1 cellular context compared by ENCODE assay signal in the genomic region with DNA sequence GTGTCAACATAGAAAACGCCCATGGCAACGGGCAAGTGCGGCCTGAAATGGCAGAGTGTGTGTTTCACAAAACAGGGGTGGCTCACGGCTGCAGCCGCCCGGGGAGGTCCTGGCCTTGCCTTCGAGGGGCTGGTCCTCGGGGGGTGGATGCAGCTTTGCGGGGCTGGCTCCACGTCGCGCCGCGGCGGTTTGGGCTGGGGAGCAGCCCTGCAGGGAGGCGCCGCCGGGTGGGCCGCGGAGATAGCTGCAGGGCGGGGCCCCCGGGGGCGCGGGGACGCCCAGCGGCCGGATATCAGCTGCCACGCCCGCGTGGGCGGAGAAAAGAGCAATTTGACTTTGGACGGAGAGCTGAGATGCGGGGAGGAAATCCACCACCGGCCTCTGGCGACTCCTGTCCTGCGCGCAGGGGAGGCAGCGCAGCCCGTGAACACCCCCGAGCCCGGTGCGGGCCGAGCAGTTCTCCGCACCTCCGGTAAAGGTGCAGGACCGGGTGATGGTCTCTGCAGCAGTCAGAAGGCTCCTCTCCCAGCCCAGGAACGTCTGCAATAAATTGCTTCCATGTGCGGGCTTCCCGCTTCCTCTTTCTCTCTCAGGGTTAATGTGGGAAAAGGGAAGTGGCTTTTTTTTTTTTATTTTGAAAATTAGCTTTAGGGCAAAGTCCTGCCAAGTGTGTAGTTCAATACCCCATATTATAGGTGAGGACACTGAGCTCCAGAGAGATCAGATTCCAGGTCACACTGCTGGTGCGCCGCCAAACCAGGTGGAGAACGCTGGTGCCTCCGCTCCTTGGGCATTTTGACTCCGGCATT.
TF ChIP-seq lines count a peak whose summit lies in the region.

No MANE protein-coding gene starts in this region.

TF ChIP-seq in HepG2, 621 proteins besides CTCF, POLR2A, EP300 and RAD21 (continued from another document and continues in another):
- no peak for TF ChIP-seq RBM22 (optimal IDR thresholded peaks at IDR 0.05; ENCODE audit: low read length)
- no peak for TF ChIP-seq ZNF460 (CRISPR knock-in tag; IDR thresholded peaks at IDR 0.05; ENCODE audit: borderline replicate concordance)
- peak; percentile 87 for TF ChIP-seq HDAC1 (CRISPR knock-in tag; IDR thresholded peaks at IDR 0.05)
- TF ChIP-seq ZNF569 (CRISPR knock-in tag; IDR thresholded peaks at IDR 0.05; ENCODE audit: borderline replicate concordance), result 0 out of 2 replicates have a peak, but pooled peaks have one; percentile 41
- TF ChIP-seq ZNF333 (CRISPR knock-in tag; IDR thresholded peaks at IDR 0.05; ENCODE audit: borderline replicate concordance), result no peak
- TF ChIP-seq REPIN1 (CRISPR knock-in tag; IDR thresholded peaks at IDR 0.05; ENCODE audit: borderline replicate concordance, low read depth), result peak; percentile 76; the same call in 1 of the 2 replicates
- TF ChIP-seq ZNF34 (CRISPR knock-in tag; IDR thresholded peaks at IDR 0.05; ENCODE audit: borderline replicate concordance), result no peak
- no peak; the same call in 1 of the 2 replicates for TF ChIP-seq ZNF567 (CRISPR knock-in tag; IDR thresholded peaks at IDR 0.05; ENCODE audit: borderline replicate concordance)
- no peak for TF ChIP-seq PTBP1 (IDR thresholded peaks at IDR 0.05; ENCODE audit: low read depth, low read length, poor library complexity, severe bottlenecking)
- no peak for TF ChIP-seq DNMT3B (CRISPR knock-in tag; conservative IDR thresholded peaks at IDR 0.05)
- TF ChIP-seq MED8 (CRISPR knock-in tag; IDR thresholded peaks at IDR 0.05; ENCODE audit: insufficient replicate concordance), result no peak
- no peak for TF ChIP-seq ZFP41 (CRISPR knock-in tag; IDR thresholded peaks at IDR 0.05; ENCODE audit: borderline replicate concordance)
- no peak for TF ChIP-seq SP2 (CRISPR knock-in tag; IDR thresholded peaks at IDR 0.05)
- TF ChIP-seq KDM6A (CRISPR knock-in tag; IDR thresholded peaks at IDR 0.05; ENCODE audit: low read depth), result no peak
- no peak for TF ChIP-seq POLR2AphosphoS2 (IDR thresholded peaks at IDR 0.05; ENCODE audit: low read depth, low read length)
- TF ChIP-seq RORA (CRISPR knock-in tag; IDR thresholded peaks at IDR 0.05), result no peak
- TF ChIP-seq, protein P1, sequence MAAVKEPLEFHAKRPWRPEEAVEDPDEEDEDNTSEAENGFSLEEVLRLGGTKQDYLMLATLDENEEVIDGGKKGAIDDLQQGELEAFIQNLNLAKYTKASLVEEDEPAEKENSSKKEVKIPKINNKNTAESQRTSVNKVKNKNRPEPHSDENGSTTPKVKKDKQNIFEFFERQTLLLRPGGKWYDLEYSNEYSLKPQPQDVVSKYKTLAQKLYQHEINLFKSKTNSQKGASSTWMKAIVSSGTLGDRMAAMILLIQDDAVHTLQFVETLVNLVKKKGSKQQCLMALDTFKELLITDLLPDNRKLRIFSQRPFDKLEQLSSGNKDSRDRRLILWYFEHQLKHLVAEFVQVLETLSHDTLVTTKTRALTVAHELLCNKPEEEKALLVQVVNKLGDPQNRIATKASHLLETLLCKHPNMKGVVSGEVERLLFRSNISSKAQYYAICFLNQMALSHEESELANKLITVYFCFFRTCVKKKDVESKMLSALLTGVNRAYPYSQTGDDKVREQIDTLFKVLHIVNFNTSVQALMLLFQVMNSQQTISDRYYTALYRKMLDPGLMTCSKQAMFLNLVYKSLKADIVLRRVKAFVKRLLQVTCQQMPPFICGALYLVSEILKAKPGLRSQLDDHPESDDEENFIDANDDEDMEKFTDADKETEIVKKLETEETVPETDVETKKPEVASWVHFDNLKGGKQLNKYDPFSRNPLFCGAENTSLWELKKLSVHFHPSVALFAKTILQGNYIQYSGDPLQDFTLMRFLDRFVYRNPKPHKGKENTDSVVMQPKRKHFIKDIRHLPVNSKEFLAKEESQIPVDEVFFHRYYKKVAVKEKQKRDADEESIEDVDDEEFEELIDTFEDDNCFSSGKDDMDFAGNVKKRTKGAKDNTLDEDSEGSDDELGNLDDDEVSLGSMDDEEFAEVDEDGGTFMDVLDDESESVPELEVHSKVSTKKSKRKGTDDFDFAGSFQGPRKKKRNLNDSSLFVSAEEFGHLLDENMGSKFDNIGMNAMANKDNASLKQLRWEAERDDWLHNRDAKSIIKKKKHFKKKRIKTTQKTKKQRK (IDR thresholded peaks at IDR 0.05; ENCODE audit: low read length), result no peak
- TF ChIP-seq HOXA7 (CRISPR knock-in tag; IDR thresholded peaks at IDR 0.05), result no peak
- no peak for TF ChIP-seq PHF20 (CRISPR knock-in tag; IDR thresholded peaks at IDR 0.05)
- TF ChIP-seq, protein P2, sequence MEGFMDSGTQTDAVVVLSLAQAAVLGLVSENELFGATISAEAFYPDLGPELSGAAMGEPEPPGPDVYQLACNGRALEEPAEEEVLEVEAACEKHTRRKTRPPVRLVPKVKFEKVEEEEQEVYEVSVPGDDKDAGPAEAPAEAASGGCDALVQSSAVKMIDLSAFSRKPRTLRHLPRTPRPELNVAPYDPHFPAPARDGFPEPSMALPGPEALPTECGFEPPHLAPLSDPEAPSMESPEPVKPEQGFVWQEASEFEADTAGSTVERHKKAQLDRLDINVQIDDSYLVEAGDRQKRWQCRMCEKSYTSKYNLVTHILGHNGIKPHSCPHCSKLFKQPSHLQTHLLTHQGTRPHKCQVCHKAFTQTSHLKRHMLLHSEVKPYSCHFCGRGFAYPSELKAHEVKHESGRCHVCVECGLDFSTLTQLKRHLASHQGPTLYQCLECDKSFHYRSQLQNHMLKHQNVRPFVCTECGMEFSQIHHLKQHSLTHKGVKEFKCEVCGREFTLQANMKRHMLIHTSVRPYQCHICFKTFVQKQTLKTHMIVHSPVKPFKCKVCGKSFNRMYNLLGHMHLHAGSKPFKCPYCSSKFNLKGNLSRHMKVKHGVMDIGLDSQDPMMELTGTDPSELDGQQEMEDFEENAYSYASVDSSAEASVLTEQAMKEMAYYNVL (CRISPR knock-in tag; IDR thresholded peaks at IDR 0.05; ENCODE audit: borderline replicate concordance), result no peak
- TF ChIP-seq, protein P3, sequence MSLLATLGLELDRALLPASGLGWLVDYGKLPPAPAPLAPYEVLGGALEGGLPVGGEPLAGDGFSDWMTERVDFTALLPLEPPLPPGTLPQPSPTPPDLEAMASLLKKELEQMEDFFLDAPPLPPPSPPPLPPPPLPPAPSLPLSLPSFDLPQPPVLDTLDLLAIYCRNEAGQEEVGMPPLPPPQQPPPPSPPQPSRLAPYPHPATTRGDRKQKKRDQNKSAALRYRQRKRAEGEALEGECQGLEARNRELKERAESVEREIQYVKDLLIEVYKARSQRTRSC (CRISPR knock-in tag; IDR thresholded peaks at IDR 0.05; ENCODE audit: low read depth), result no peak
- TF ChIP-seq ZFYVE20 (CRISPR knock-in tag; IDR thresholded peaks at IDR 0.05; ENCODE audit: borderline replicate concordance, low read depth), result no peak
- TF ChIP-seq ZNF792 (CRISPR knock-in tag; IDR thresholded peaks at IDR 0.05), result no peak; the same call in 1 of the 2 replicates
- TF ChIP-seq HNRNPUL1 (IDR thresholded peaks at IDR 0.05; ENCODE audit: low read depth, low read length), result no peak
- no peak for TF ChIP-seq ZNF207 (IDR thresholded peaks at IDR 0.05; ENCODE audit: borderline replicate concordance)
- TF ChIP-seq, protein P4, sequence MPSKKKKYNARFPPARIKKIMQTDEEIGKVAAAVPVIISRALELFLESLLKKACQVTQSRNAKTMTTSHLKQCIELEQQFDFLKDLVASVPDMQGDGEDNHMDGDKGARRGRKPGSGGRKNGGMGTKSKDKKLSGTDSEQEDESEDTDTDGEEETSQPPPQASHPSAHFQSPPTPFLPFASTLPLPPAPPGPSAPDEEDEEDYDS (CRISPR knock-in tag; IDR thresholded peaks at IDR 0.05), result peak; percentile 62; the same call in 1 of the 2 replicates
- peak; percentile 86 for TF ChIP-seq ZSCAN31 (CRISPR knock-in tag; IDR thresholded peaks at IDR 0.05; ENCODE audit: low read depth)
- TF ChIP-seq, protein P5, sequence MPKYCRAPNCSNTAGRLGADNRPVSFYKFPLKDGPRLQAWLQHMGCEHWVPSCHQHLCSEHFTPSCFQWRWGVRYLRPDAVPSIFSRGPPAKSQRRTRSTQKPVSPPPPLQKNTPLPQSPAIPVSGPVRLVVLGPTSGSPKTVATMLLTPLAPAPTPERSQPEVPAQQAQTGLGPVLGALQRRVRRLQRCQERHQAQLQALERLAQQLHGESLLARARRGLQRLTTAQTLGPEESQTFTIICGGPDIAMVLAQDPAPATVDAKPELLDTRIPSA (CRISPR knock-in tag; IDR thresholded peaks at IDR 0.05; ENCODE audit: borderline replicate concordance), result no peak
- TF ChIP-seq, protein P6, sequence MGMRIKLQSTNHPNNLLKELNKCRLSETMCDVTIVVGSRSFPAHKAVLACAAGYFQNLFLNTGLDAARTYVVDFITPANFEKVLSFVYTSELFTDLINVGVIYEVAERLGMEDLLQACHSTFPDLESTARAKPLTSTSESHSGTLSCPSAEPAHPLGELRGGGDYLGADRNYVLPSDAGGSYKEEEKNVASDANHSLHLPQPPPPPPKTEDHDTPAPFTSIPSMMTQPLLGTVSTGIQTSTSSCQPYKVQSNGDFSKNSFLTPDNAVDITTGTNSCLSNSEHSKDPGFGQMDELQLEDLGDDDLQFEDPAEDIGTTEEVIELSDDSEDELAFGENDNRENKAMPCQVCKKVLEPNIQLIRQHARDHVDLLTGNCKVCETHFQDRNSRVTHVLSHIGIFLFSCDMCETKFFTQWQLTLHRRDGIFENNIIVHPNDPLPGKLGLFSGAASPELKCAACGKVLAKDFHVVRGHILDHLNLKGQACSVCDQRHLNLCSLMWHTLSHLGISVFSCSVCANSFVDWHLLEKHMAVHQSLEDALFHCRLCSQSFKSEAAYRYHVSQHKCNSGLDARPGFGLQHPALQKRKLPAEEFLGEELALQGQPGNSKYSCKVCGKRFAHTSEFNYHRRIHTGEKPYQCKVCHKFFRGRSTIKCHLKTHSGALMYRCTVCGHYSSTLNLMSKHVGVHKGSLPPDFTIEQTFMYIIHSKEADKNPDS (CRISPR knock-in tag; IDR thresholded peaks at IDR 0.05), result no peak
- TF ChIP-seq NCOR1 (IDR thresholded peaks at IDR 0.05; ENCODE audit: borderline replicate concordance, low read length), result peak; percentile 74
- TF ChIP-seq ZNF556 (CRISPR knock-in tag; IDR thresholded peaks at IDR 0.05; ENCODE audit: borderline replicate concordance), result no peak
- peak; percentile 31 for TF ChIP-seq TEAD3 (CRISPR knock-in tag; optimal IDR thresholded peaks at IDR 0.05; ENCODE audit: borderline replicate concordance)
- TF ChIP-seq, protein P7, sequence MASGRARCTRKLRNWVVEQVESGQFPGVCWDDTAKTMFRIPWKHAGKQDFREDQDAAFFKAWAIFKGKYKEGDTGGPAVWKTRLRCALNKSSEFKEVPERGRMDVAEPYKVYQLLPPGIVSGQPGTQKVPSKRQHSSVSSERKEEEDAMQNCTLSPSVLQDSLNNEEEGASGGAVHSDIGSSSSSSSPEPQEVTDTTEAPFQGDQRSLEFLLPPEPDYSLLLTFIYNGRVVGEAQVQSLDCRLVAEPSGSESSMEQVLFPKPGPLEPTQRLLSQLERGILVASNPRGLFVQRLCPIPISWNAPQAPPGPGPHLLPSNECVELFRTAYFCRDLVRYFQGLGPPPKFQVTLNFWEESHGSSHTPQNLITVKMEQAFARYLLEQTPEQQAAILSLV (CRISPR knock-in tag; IDR thresholded peaks at IDR 0.05; ENCODE audit: borderline replicate concordance), result no peak
- 0 out of 2 replicates have a peak, but pooled peaks have one; percentile 37 for TF ChIP-seq ZNF354B (CRISPR knock-in tag; IDR thresholded peaks at IDR 0.05)
- no peak for TF ChIP-seq PPARG (CRISPR knock-in tag; conservative IDR thresholded peaks at IDR 0.05)
- no peak for TF ChIP-seq ZNF468 (CRISPR knock-in tag; IDR thresholded peaks at IDR 0.05)
- peak; percentile 54; the same call in 1 of the 2 replicates for TF ChIP-seq CCDC6 (CRISPR knock-in tag; IDR thresholded peaks at IDR 0.05)
- no peak for TF ChIP-seq TBL1XR1 (IDR thresholded peaks at IDR 0.05; ENCODE audit: borderline replicate concordance, low read length, partially characterized antibody)
- no peak for TF ChIP-seq HOXA9 (CRISPR knock-in tag; IDR thresholded peaks at IDR 0.05; ENCODE audit: borderline replicate concordance)
- no peak for TF ChIP-seq ZNF101 (CRISPR knock-in tag; IDR thresholded peaks at IDR 0.05; ENCODE audit: borderline replicate concordance, low read depth)
- TF ChIP-seq TEAD2 (CRISPR knock-in tag; IDR thresholded peaks at IDR 0.05), result no peak
- no peak for TF ChIP-seq ZNF484 (CRISPR knock-in tag; IDR thresholded peaks at IDR 0.05; ENCODE audit: borderline replicate concordance, low read depth)
- TF ChIP-seq ZNF839 (CRISPR knock-in tag; IDR thresholded peaks at IDR 0.05; ENCODE audit: borderline replicate concordance), result no peak
- TF ChIP-seq ZSCAN25 (CRISPR knock-in tag; IDR thresholded peaks at IDR 0.05), result peak; percentile 61; the same call in 1 of the 2 replicates
- TF ChIP-seq SOX6 (IDR thresholded peaks at IDR 0.05), result no peak
- no peak; the same call in 1 of the 2 replicates for TF ChIP-seq SOX6 (CRISPR knock-in tag; IDR thresholded peaks at IDR 0.05)
- TF ChIP-seq AHR (CRISPR knock-in tag; IDR thresholded peaks at IDR 0.05), result no peak
- no peak for TF ChIP-seq CREM (IDR thresholded peaks at IDR 0.05)
- no peak for TF ChIP-seq CREM (CRISPR knock-in tag; IDR thresholded peaks at IDR 0.05)
- TF ChIP-seq KLF13 (CRISPR knock-in tag; IDR thresholded peaks at IDR 0.05), result peak; percentile 75
- TF ChIP-seq DR1 (CRISPR knock-in tag; IDR thresholded peaks at IDR 0.05), result no peak
- TF ChIP-seq ZNF713 (CRISPR knock-in tag; IDR thresholded peaks at IDR 0.05), result no peak
- TF ChIP-seq ZNF616 (CRISPR knock-in tag; IDR thresholded peaks at IDR 0.05; ENCODE audit: low read depth), result no peak
- TF ChIP-seq FOXP1 (IDR thresholded peaks at IDR 0.05), result no peak
- TF ChIP-seq FOXP1 (CRISPR knock-in tag; IDR thresholded peaks at IDR 0.05), result 0 out of 2 replicates have a peak, but pooled peaks have one; percentile 8
- no peak for TF ChIP-seq MAFK (conservative IDR thresholded peaks at IDR 0.05 in 1 of 2, IDR thresholded peaks at IDR 0.05 in 1 of 2; ENCODE audit: low read length in 2 of 2)
- TF ChIP-seq ZNF598 (CRISPR knock-in tag; IDR thresholded peaks at IDR 0.05; ENCODE audit: borderline replicate concordance), result peak; percentile 57
- TF ChIP-seq SMC3 (IDR thresholded peaks at IDR 0.05; ENCODE audit: low read length), result no peak
- TF ChIP-seq, protein P8, sequence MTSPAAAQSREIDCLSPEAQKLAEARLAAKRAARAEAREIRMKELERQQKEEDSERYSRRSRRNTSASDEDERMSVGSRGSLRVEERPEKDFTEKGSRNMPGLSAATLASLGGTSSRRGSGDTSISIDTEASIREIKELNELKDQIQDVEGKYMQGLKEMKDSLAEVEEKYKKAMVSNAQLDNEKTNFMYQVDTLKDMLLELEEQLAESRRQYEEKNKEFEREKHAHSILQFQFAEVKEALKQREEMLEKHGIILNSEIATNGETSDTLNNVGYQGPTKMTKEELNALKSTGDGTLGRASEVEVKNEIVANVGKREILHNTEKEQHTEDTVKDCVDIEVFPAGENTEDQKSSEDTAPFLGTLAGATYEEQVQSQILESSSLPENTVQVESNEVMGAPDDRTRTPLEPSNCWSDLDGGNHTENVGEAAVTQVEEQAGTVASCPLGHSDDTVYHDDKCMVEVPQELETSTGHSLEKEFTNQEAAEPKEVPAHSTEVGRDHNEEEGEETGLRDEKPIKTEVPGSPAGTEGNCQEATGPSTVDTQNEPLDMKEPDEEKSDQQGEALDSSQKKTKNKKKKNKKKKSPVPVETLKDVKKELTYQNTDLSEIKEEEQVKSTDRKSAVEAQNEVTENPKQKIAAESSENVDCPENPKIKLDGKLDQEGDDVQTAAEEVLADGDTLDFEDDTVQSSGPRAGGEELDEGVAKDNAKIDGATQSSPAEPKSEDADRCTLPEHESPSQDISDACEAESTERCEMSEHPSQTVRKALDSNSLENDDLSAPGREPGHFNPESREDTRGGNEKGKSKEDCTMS (CRISPR knock-in tag; conservative IDR thresholded peaks at IDR 0.05), result no peak
- TF ChIP-seq SIN3A (IDR thresholded peaks at IDR 0.05; ENCODE audit: borderline replicate concordance, low read depth, low read length), result peak; percentile 51; the same call in 1 of the 2 replicates
